ENCODE assay signal across 17 cellular contexts in genomic region chr13:25906211-25906661, GRCh38.
DNase-seq lines count a peak whose midpoint lies in the region; ATAC-seq and TF ChIP-seq lines count a peak whose summit lies in the region.
"Had no signal": no experiment of that assay in that cellular context is flagged by ENCODE, and none has a peak within 500 bp of the region (broad histone marks: within the 10 kb centered on the region; RNA-seq: fewer than 3 reads in every experiment).

No MANE protein-coding gene starts in this region.

- peaks cover 3% of the 10 kb centered on the region; the same call in 1 of the 2 replicates for H3F3A ChIP-seq in Loucy (ENCODE audit: low read depth)

- H3K4me3 ChIP-seq in Loucy (ENCODE audit: low read length, poor library complexity, severe bottlenecking): peak overlapping the region; percentile 29
- no peak overlapping the region for H3K4me3 ChIP-seq in spleen
- H3K4me3 ChIP-seq: adrenal gland had no signal

- no peaks in the 10 kb centered on the region for H3K9me3 Mint-ChIP-seq in activated CD8-positive, alpha-beta T cell treated with anti-CD3 and anti-CD28 coated beads for 36 hours
- no peaks in the 10 kb centered on the region for H3K9me3 Mint-ChIP-seq in activated CD8-positive, alpha-beta T cell treated with anti-CD3 and anti-CD28 coated beads, Interleukin-2, amount 10 ng/mL, durations not matched to agents 7 days and 5 days (ENCODE audit: insufficient read depth)
- no peaks in the 10 kb centered on the region for H3K9me3 Mint-ChIP-seq in T-helper 2 cell treated with Interferon-gamma antibody and Interleukin-4, amounts not matched to agents 5 μg/mL and 100 μg/mL, for 36 hours
- H3K9me3 Mint-ChIP-seq: IgD-negative memory B cell had no signal

- H3K4me1 ChIP-seq in Loucy (ENCODE audit: insufficient read depth, low read length, poor library complexity, severe bottlenecking) (peaks cover 56% of the 10 kb centered on the region), spleen (peaks cover 4 to 42% (median 29%) of the 10 kb centered on the region in 6 donors)
- H3K4me1 ChIP-seq: adrenal gland had no signal

- no peaks in the 10 kb centered on the region for H3K36me3 ChIP-seq in Loucy (ENCODE audit: insufficient read depth, low read length)
- no peaks in the 10 kb centered on the region for H3K36me3 ChIP-seq in spleen
- H3K36me3 ChIP-seq: adrenal gland had no signal

- no peak for TF ChIP-seq POLR2A in spleen (IDR thresholded peaks at IDR 0.05)

- DNase-seq in activated CD8-positive, alpha-beta T cell treated with anti-CD3 and anti-CD28 coated beads for 36 hours: peak; percentile 47
- no peak for DNase-seq in activated CD8-positive, alpha-beta T cell treated with anti-CD3 and anti-CD28 coated beads, Interleukin-2, amount 10 ng/mL, durations not matched to agents 7 days and 5 days
- DNase-seq in T-helper 2 cell treated with Interferon-gamma antibody and Interleukin-4, amounts not matched to agents 5 μg/mL and 100 μg/mL, for 36 hours (ENCODE audit: low spot score): peak; percentile 14
- DNase-seq in spleen (no peak), NCI-H1436 (lab: John Stamatoyannopoulos, UW) (no peak), NK-92 (lab: John Stamatoyannopoulos, UW; ENCODE audit: unreplicated experiment) (no peak)
- DNase-seq: activated T-cell treated with anti-CD3 and anti-CD28 coated beads, Interleukin-2, amount 50 U/mL, for 48 hours; erythroblast; NCI-H1092 treated with DMSO at 0.1 percent for 48 hours; NCI-H748 treated with DMSO at 0.1 percent for 48 hours; nucleus accumbens; RPMI8226 had no signal

- no peak overlapping the region for H3K27ac Mint-ChIP-seq in activated CD8-positive, alpha-beta T cell treated with anti-CD3 and anti-CD28 coated beads for 36 hours
- H3K27ac Mint-ChIP-seq in activated CD8-positive, alpha-beta T cell treated with anti-CD3 and anti-CD28 coated beads, Interleukin-2, amount 10 ng/mL, durations not matched to agents 7 days and 5 days: no peak overlapping the region
- no peak overlapping the region for H3K27ac Mint-ChIP-seq in T-helper 2 cell treated with Interferon-gamma antibody and Interleukin-4, amounts not matched to agents 5 μg/mL and 100 μg/mL, for 36 hours
- H3K27ac Mint-ChIP-seq: IgD-negative memory B cell, type B pancreatic cell had no signal

- intact Hi-C loops in activated CD8-positive, alpha-beta T cell treated with anti-CD3 and anti-CD28 coated beads for 36 hours (cut with micrococcal nuclease): no loop called here
- intact Hi-C loops in spleen (cut with DNase I; ENCODE audit: low total_unique reads): no loop called here

- peak overlapping the region; percentile 43 for H3K9ac ChIP-seq in Loucy (ENCODE audit: low read depth, low read length, poor library complexity, severe bottlenecking)

- CTCF ChIA-PET in activated CD8-positive, alpha-beta T cell treated with anti-CD3 and anti-CD28 coated beads for 36 hours (lab: Charles Lee): no interaction called here
- CTCF ChIA-PET in activated CD8-positive, alpha-beta T cell treated with anti-CD3 and anti-CD28 coated beads, Interleukin-2, amount 10 ng/mL, durations not matched to agents 7 days and 5 days (lab: Charles Lee): interaction anchor here (0.8 kb wide), 1 partner anchor 30 kb away, joined by 3 read pairs; no protein-coding TSS in a partner anchor

- H3K79me2 ChIP-seq in Loucy (ENCODE audit: insufficient read depth, low read length): no peaks in the 10 kb centered on the region

- H4K20me1 ChIP-seq in Loucy (ENCODE audit: insufficient read depth, low read length, poor library complexity, severe bottlenecking): no peaks in the 10 kb centered on the region

- H3K36me3 Mint-ChIP-seq in activated CD8-positive, alpha-beta T cell treated with anti-CD3 and anti-CD28 coated beads for 36 hours (ENCODE audit: low read depth): no peaks in the 10 kb centered on the region
- H3K36me3 Mint-ChIP-seq in activated CD8-positive, alpha-beta T cell treated with anti-CD3 and anti-CD28 coated beads, Interleukin-2, amount 10 ng/mL, durations not matched to agents 7 days and 5 days (ENCODE audit: low read depth): no peaks in the 10 kb centered on the region
- H3K36me3 Mint-ChIP-seq in T-helper 2 cell treated with Interferon-gamma antibody and Interleukin-4, amounts not matched to agents 5 μg/mL and 100 μg/mL, for 36 hours (ENCODE audit: low read depth): no peaks in the 10 kb centered on the region
- H3K36me3 Mint-ChIP-seq: IgD-negative memory B cell, type B pancreatic cell had no signal

- no peaks in the 10 kb centered on the region for H3K9me2 ChIP-seq in Loucy (replicated peaks; ENCODE audit: low read depth, low read length)

- peak overlapping the region; percentile 44 for H2AFZ ChIP-seq in Loucy (ENCODE audit: low read length)

- peak overlapping the region in 7 of 8 donors; percentile 5 to 65 (median 57) for H3K27ac ChIP-seq in spleen
- H3K27ac ChIP-seq: adrenal gland had no signal

- ATAC-seq in activated CD8-positive, alpha-beta T cell treated with anti-CD3 and anti-CD28 coated beads for 36 hours: peak; percentile 57
- no peak for ATAC-seq in activated CD8-positive, alpha-beta T cell treated with anti-CD3 and anti-CD28 coated beads, Interleukin-2, amount 10 ng/mL, durations not matched to agents 7 days and 5 days
- ATAC-seq in HG03432 (IDR thresholded peaks at IDR 0.05; ENCODE audit: unreplicated experiment): no peak

- 20 to 30% (median 24%) methylated on average over 7 of the region's 7 CpGs for WGBS in spleen, 5 donors

- H3K27me3 Mint-ChIP-seq in activated CD8-positive, alpha-beta T cell treated with anti-CD3 and anti-CD28 coated beads for 36 hours: no peaks in the 10 kb centered on the region
- no peaks in the 10 kb centered on the region for H3K27me3 Mint-ChIP-seq in activated CD8-positive, alpha-beta T cell treated with anti-CD3 and anti-CD28 coated beads, Interleukin-2, amount 10 ng/mL, durations not matched to agents 7 days and 5 days (ENCODE audit: low read depth)
- no peaks in the 10 kb centered on the region for H3K27me3 Mint-ChIP-seq in T-helper 2 cell treated with Interferon-gamma antibody and Interleukin-4, amounts not matched to agents 5 μg/mL and 100 μg/mL, for 36 hours (ENCODE audit: low read depth)
- H3K27me3 Mint-ChIP-seq: IgD-negative memory B cell, type B pancreatic cell had no signal

- peak overlapping the region; percentile 61 for H3K4me2 ChIP-seq in Loucy (ENCODE audit: low read depth, low read length, poor library complexity, severe bottlenecking)

- no peak overlapping the region for H3K4me3 Mint-ChIP-seq in activated CD8-positive, alpha-beta T cell treated with anti-CD3 and anti-CD28 coated beads for 36 hours
- no peak overlapping the region for H3K4me3 Mint-ChIP-seq in activated CD8-positive, alpha-beta T cell treated with anti-CD3 and anti-CD28 coated beads, Interleukin-2, amount 10 ng/mL, durations not matched to agents 7 days and 5 days
- H3K4me3 Mint-ChIP-seq in T-helper 2 cell treated with Interferon-gamma antibody and Interleukin-4, amounts not matched to agents 5 μg/mL and 100 μg/mL, for 36 hours: no peak overlapping the region
- H3K4me3 Mint-ChIP-seq: IgD-negative memory B cell, type B pancreatic cell had no signal

- H3K27me3 ChIP-seq in Loucy (ENCODE audit: insufficient read depth, low read length, poor library complexity, severe bottlenecking) (no peaks in the 10 kb centered on the region), spleen (replicated peaks in 1 of 7) (no peaks in the 10 kb centered on the region)
- H3K27me3 ChIP-seq: adrenal gland had no signal

- peaks cover 4% of the 10 kb centered on the region for H3K4me1 Mint-ChIP-seq in activated CD8-positive, alpha-beta T cell treated with anti-CD3 and anti-CD28 coated beads for 36 hours (ENCODE audit: low read depth)
- H3K4me1 Mint-ChIP-seq in activated CD8-positive, alpha-beta T cell treated with anti-CD3 and anti-CD28 coated beads, Interleukin-2, amount 10 ng/mL, durations not matched to agents 7 days and 5 days (ENCODE audit: low read depth): peaks cover 11% of the 10 kb centered on the region
- peaks cover 7% of the 10 kb centered on the region for H3K4me1 Mint-ChIP-seq in T-helper 2 cell treated with Interferon-gamma antibody and Interleukin-4, amounts not matched to agents 5 μg/mL and 100 μg/mL, for 36 hours (ENCODE audit: low read depth)

- TF ChIP-seq CTCF in activated CD8-positive, alpha-beta T cell treated with anti-CD3 and anti-CD28 coated beads for 36 hours (IDR thresholded peaks at IDR 0.05): no peak
- TF ChIP-seq CTCF in Loucy (conservative IDR thresholded peaks at IDR 0.05; ENCODE audit: low read length) (no peak), spleen (IDR thresholded peaks at IDR 0.05 in 8 of 11, conservative IDR thresholded peaks at IDR 0.05 in 3 of 11) (no peak)

- POLR2A ChIA-PET in activated CD8-positive, alpha-beta T cell treated with anti-CD3 and anti-CD28 coated beads for 36 hours (lab: Charles Lee): interaction anchor here (0.6 kb wide), 1 partner anchor 38 kb away, joined by 3 read pairs; no protein-coding TSS in a partner anchor
- POLR2A ChIA-PET in activated CD8-positive, alpha-beta T cell treated with anti-CD3 and anti-CD28 coated beads, Interleukin-2, amount 10 ng/mL, durations not matched to agents 7 days and 5 days (lab: Charles Lee): interaction anchor here (1.6 kb wide), 1 partner anchor 25 kb away, joined by 5 read pairs; no protein-coding TSS in a partner anchor

- no peaks in the 10 kb centered on the region for H3K9me3 ChIP-seq in Loucy (ENCODE audit: insufficient read depth, low read depth, low read length)
- H3K9me3 ChIP-seq in spleen: no peaks in the 10 kb centered on the region
- H3K9me3 ChIP-seq: adrenal gland had no signal

Comparison
In these comparisons a context has a peak if more than half of its experiments do, and no peak if none do; other contexts are left out.
1. DNase-seq: peak in activated CD8-positive, alpha-beta T cell treated with anti-CD3 and anti-CD28 coated beads for 36 hours (single experiment) and T-helper 2 cell treated with Interferon-gamma antibody and Interleukin-4, amounts not matched to agents 5 μg/mL and 100 μg/mL, for 36 hours (single experiment); none in activated CD8-positive, alpha-beta T cell treated with anti-CD3 and anti-CD28 coated beads, Interleukin-2, amount 10 ng/mL, durations not matched to agents 7 days and 5 days (single experiment), spleen (single experiment), NCI-H1436 (single experiment) and NK-92 (single experiment).